8 cellular contexts compared by ENCODE assay signal in genomic region chr19:34676697-34677385, GRCh38. TPM values are rescaled to one million over a fixed set of nuclear protein-coding genes. Genes with fewer than 3 reads are reported as not detected.
A peak's percentile ranks its signal among the peaks of the same experiment; 100 is the strongest.
DNase-seq lines count a peak whose midpoint lies in the region; ATAC-seq and TF ChIP-seq lines count a peak whose summit lies in the region.

Gene SCGB2B2, minus strand, starts transcription at chr19:34677159. Its CDS starts 82,596 bp downstream, at chr19:34594563.

- peak within 1 kb of the TSS; percentile 98 for H3K4me3 Mint-ChIP-seq in endothelial cell (ENCODE audit: unreplicated experiment)

- peak; percentile 64 for DNase-seq in BE2C
- DNase-seq in NCI-H2196 (lab: John Stamatoyannopoulos, UW; ENCODE audit: unreplicated experiment): peak; percentile 89
- no peak for DNase-seq in endothelial cell (ENCODE audit: low spot score)
- DNase-seq in thyroid gland: peak in 1 of 2 donors; percentile 87

- H3K36me3 ChIP-seq in BE2C: peaks cover 9% of the 10 kb centered on the region; the same call in 1 of the 2 replicates
- H3K36me3 ChIP-seq in mucosa of rectum (ENCODE audit: control insufficient read depth in 2 of 2, insufficient read depth in 2 of 2, low read length in 2 of 2): peaks cover 23 to 31% of the 10 kb centered on the region in 2 donors
- peaks cover 20 to 21% of the 10 kb centered on the region in 2 donors for H3K36me3 ChIP-seq in thyroid gland

- H3K9me3 Mint-ChIP-seq in endothelial cell (ENCODE audit: unreplicated experiment): no peaks in the 10 kb centered on the region

- TF ChIP-seq POLR2A in thyroid gland (IDR thresholded peaks at IDR 0.05): no peak

- peaks cover 2% of the 10 kb centered on the region; the same call in 1 of the 2 replicates for H3K9me3 ChIP-seq in BE2C
- peaks cover 6 to 10% of the 10 kb centered on the region in 2 donors for H3K9me3 ChIP-seq in mucosa of rectum (ENCODE audit: control insufficient read depth in 2 of 2, low read length in 2 of 2)
- no peaks in the 10 kb centered on the region for H3K9me3 ChIP-seq in thyroid gland

- H3K4me1 Mint-ChIP-seq in endothelial cell (ENCODE audit: unreplicated experiment): peaks cover 14% of the 10 kb centered on the region

- H3K4me1 ChIP-seq in BE2C: no peaks in the 10 kb centered on the region
- peaks cover 0 to 8% of the 10 kb centered on the region in 2 donors for H3K4me1 ChIP-seq in mucosa of rectum (ENCODE audit: control insufficient read depth in 2 of 2, insufficient read depth in 2 of 2, low read length in 2 of 2)
- H3K4me1 ChIP-seq in thyroid gland: peaks cover 15 to 25% of the 10 kb centered on the region in 2 donors

- TF ChIP-seq CTCF in BE2C (IDR thresholded peaks at IDR 0.05; ENCODE audit: low read depth, low read length): no peak
- TF ChIP-seq CTCF in WI38 (IDR thresholded peaks at IDR 0.05; ENCODE audit: low read depth, low read length): no peak
- TF ChIP-seq CTCF in endothelial cell (IDR thresholded peaks at IDR 0.05; ENCODE audit: unreplicated experiment): no peak
- peak in 1 of 6 experiments; percentile 11 for TF ChIP-seq CTCF in thyroid gland (IDR thresholded peaks at IDR 0.05)

- intact Hi-C loops in thyroid gland (cut with DNase I): no loop called here

- H3K9ac ChIP-seq in mucosa of rectum (ENCODE audit: low read depth in 1 of 2, low read length in 2 of 2): peak within 1 kb of the TSS; percentile 93 to 96

- H3K27me3 ChIP-seq in BE2C: no peaks in the 10 kb centered on the region
- peaks cover 0 to 2% of the 10 kb centered on the region in 2 donors for H3K27me3 ChIP-seq in mucosa of rectum (ENCODE audit: control insufficient read depth in 2 of 2, insufficient read depth in 2 of 2, low read length in 2 of 2)
- H3K27me3 ChIP-seq in thyroid gland: no peaks in the 10 kb centered on the region

- 5 to 7% methylated on average over 26 of the region's 26 CpGs for WGBS in thyroid gland, 2 donors

- ATAC-seq in GM18907 (IDR thresholded peaks at IDR 0.05; ENCODE audit: unreplicated experiment): peak; percentile 59
- ATAC-seq in HG03108 (IDR thresholded peaks at IDR 0.05; ENCODE audit: unreplicated experiment): peak; percentile 33

- H3K4me3 ChIP-seq in BE2C (ENCODE audit: low read depth, low read length) (peak within 1 kb of the TSS; percentile 88), WI38 (ENCODE audit: low read depth, low read length) (peak within 1 kb of the TSS; percentile 71), mucosa of rectum (ENCODE audit: low read length in 2 of 2) (peak within 1 kb of the TSS; percentile 77 to 95), thyroid gland (replicated peaks in 1 of 3) (peak within 1 kb of the TSS; percentile 28 to 83 (median 80))

- H3K36me3 Mint-ChIP-seq in endothelial cell (ENCODE audit: low read depth, unreplicated experiment): peaks cover 32% of the 10 kb centered on the region

- H3K27ac ChIP-seq in mucosa of rectum (ENCODE audit: low read depth in 2 of 2, low read length in 2 of 2) (peak within 1 kb of the TSS; percentile 92 to 96), thyroid gland (peak within 1 kb of the TSS; percentile 92 to 95 (median 94))

- peak within 1 kb of the TSS; percentile 96 for H3K27ac Mint-ChIP-seq in endothelial cell (ENCODE audit: unreplicated experiment)

- H3K27me3 Mint-ChIP-seq in endothelial cell (ENCODE audit: unreplicated experiment): peaks cover 16% of the 10 kb centered on the region

RNA-seq across cellular contexts. Expression of gene SCGB2B2, which starts in this region (rescaled TPM):
- polyA plus RNA-seq in BE2C (2012; ENCODE audit: insufficient read depth, insufficient read length, low read depth): 0.29 TPM
- total RNA-seq in endothelial cell (ENCODE audit: unreplicated experiment) (0.74 TPM), thyroid gland (1 to 10 TPM; 1.0 to 2.0 (median 1.5) TPM)
